ENCODE assay signal across 9 cellular contexts in genomic region chr1:156503672-156504055, GRCh38. TPM values are rescaled to one million over a fixed set of nuclear protein-coding genes. Genes with fewer than 3 reads are reported as not detected.
DNase-seq lines count a peak whose midpoint lies in the region; ATAC-seq and TF ChIP-seq lines count a peak whose summit lies in the region.
"Had no signal": no experiment of that assay in that cellular context is flagged by ENCODE, and none has a peak within 500 bp of the region (broad histone marks: within the 10 kb centered on the region; RNA-seq: fewer than 3 reads in every experiment).

No MANE protein-coding gene starts in this region.

- H3K27ac ChIP-seq in left ventricle myocardium inferior (replicated peaks) (peak overlapping the region; percentile 100), uterus (peak overlapping the region; percentile 100)

- H3K27me3 ChIP-seq in left ventricle myocardium inferior (ENCODE audit: low read depth) (no peaks in the 10 kb centered on the region), mucosa of stomach (ENCODE audit: control insufficient read depth, insufficient read depth, low read length) (no peaks in the 10 kb centered on the region), uterus (no peaks in the 10 kb centered on the region)

- no peaks in the 10 kb centered on the region for H3K27me3 Mint-ChIP-seq in MCF 10A (ENCODE audit: insufficient read depth, unreplicated experiment)

- H3K36me3 Mint-ChIP-seq in MCF 10A (ENCODE audit: insufficient read depth, unreplicated experiment): peaks cover 7% of the 10 kb centered on the region

- POLR2A ChIA-PET in MCF 10A (lab: Yijun Ruan, JAX): interaction anchor here (0.6 to 11.2 kb wide), 15 partner anchors 8 to 545 kb away, joined by 3 to 549 read pairs (median 6); partner anchors contain the start of genes GPATCH4, HDGF, IQGAP3 and NAXE

- H3K4me3 Mint-ChIP-seq in MCF 10A (ENCODE audit: unreplicated experiment): peak overlapping the region; percentile 85

- intact Hi-C loops in left ventricle myocardium inferior (cut with micrococcal nuclease) (loop anchor here (10.0 kb wide), 1 partner anchor 49 kb away; no protein-coding TSS in a partner anchor), left ventricle myocardium superior (cut with micrococcal nuclease) (no loop called here), MCF 10A (cut with micrococcal nuclease) (loop anchor here (10.0 kb wide), 2 partner anchors 101 to 241 kb away; partner anchors contain the start of genes GPATCH4 and MRPL24), uterus (cut with DNase I; ENCODE audit: low total_unique reads) (no loop called here)

- TF ChIP-seq CTCF in left ventricle myocardium inferior (IDR thresholded peaks at IDR 0.05; ENCODE audit: borderline replicate concordance): no peak
- TF ChIP-seq CTCF in MCF 10A (IDR thresholded peaks at IDR 0.05; ENCODE audit: unreplicated experiment): no peak
- no peak for TF ChIP-seq CTCF in uterus (IDR thresholded peaks at IDR 0.05)

- H3K27ac Mint-ChIP-seq in MCF 10A (ENCODE audit: low read depth, unreplicated experiment): peak overlapping the region; percentile 97

- peak overlapping the region; percentile 67 for H3K9ac ChIP-seq in mucosa of stomach (ENCODE audit: low read length)

- H3K9me3 Mint-ChIP-seq in MCF 10A (ENCODE audit: unreplicated experiment): no peaks in the 10 kb centered on the region

- CTCF ChIA-PET in MCF 10A (lab: Yijun Ruan, JAX): interaction anchor here (0.7 to 5.9 kb wide), 10 partner anchors 14 to 244 kb away, joined by 3 to 79 read pairs (median 6); no protein-coding TSS in a partner anchor

- H3K4me3 ChIP-seq in left ventricle myocardium inferior (peak overlapping the region; percentile 98), mucosa of stomach (ENCODE audit: low read length) (peak overlapping the region; percentile 21), uterus (peak overlapping the region in 1 of 2 donors; percentile 29)

- H3K4me1 ChIP-seq in left ventricle myocardium inferior (peaks cover 85% of the 10 kb centered on the region), mucosa of stomach (ENCODE audit: control insufficient read depth, insufficient read depth, low read length) (peaks cover 60% of the 10 kb centered on the region), uterus (peaks cover 14 to 18% of the 10 kb centered on the region in 2 donors)

- ATAC-seq in left ventricle myocardium superior: no peak

- no peak for TF ChIP-seq POLR2A in uterus (IDR thresholded peaks at IDR 0.05)

- H3K36me3 ChIP-seq in left ventricle myocardium inferior (no peaks in the 10 kb centered on the region), mucosa of stomach (ENCODE audit: control insufficient read depth, insufficient read depth, low read length) (no peaks in the 10 kb centered on the region), uterus (no peaks in the 10 kb centered on the region)

- no TSS peak for BruUV-seq in MCF 10A (replicated peaks; lab: Mats Ljungman, UMichigan)

- H3K9me3 ChIP-seq in left ventricle myocardium inferior (replicated peaks) (no peaks in the 10 kb centered on the region), mucosa of stomach (ENCODE audit: control insufficient read depth, low read length) (no peaks in the 10 kb centered on the region), uterus (no peaks in the 10 kb centered on the region)

- peaks cover 44% of the 10 kb centered on the region for H3K4me1 Mint-ChIP-seq in MCF 10A (ENCODE audit: insufficient read depth, unreplicated experiment)

- no peak for DNase-seq in left ventricle myocardium inferior
- no peak for DNase-seq in left ventricle myocardium superior
- peak; percentile 21 for DNase-seq in MCF 10A (ENCODE audit: unreplicated experiment)
- DNase-seq in uterus: no peak
- DNase-seq in effector CD4-positive, alpha-beta T cell: no peak
- no peak for DNase-seq in NCI-H2081 treated with DMSO at 0.1 percent for 48 hours (lab: John Stamatoyannopoulos, UW)
- DNase-seq in NCI-H1436 (lab: John Stamatoyannopoulos, UW): no peak
- DNase-seq: DMS79 had no signal

RNA-seq across cellular contexts. Expression of gene MEF2D, which starts 3.1 kb away (rescaled TPM):
- 96.8 TPM for total RNA-seq in left ventricle myocardium inferior
- total RNA-seq in left ventricle myocardium superior: 116 TPM
- 113 and 131 TPM in 2 replicates for total RNA-seq in MCF 10A (2022)
- 100 to 1,000 TPM in 1 of 4 donors, 10 to 100 TPM in 2, 1 to 10 TPM in 1; 8.4 to 101 (median 35.1) TPM for total RNA-seq in uterus

Comparison
In these comparisons a context has a peak if more than half of its experiments do, and no peak if none do; other contexts are left out.
1. intact Hi-C loops: an anchor here in left ventricle myocardium inferior (10.0 kb wide) and MCF 10A (10.0 kb wide); none called in left ventricle myocardium superior and uterus.